8 cellular contexts compared by ENCODE assay signal in the genomic region with DNA sequence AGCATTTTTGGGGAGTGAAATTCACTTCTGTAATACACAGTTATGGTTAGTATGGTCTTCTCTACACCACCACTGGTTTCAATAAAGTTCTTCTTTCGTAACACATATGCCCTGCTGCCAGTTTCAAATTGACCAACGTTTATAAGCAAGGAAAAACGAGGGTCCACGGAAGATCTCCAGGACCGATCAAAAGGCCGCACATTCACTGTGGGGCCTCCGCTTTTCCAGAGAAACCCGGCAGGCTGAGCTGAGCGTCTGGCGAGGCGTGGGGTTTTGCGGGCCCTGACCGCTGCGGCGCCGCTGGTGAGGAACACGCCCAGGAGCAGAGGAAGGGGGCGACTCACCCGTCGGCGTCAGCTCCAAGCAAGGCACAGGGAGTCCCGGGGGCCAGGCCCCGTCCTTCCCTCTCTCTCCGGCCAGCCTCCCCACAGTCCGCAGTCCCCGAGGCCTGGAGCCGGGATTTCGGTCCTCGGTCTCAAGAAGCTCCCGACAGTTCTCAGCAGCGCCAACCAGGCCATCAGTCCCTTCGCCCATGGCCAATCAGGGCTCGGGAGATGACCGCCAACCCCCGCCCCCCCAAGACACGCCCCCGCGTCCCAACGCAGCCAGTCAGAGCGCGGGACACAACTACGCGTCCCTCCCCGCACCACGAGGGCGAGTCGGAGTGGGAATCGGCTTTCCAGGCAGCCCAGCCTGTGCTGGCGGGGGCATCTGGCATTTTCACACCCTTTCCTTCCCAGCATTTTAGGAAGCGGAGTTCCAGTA. TPM values are rescaled to one million over a fixed set of nuclear protein-coding genes. Genes with fewer than 3 reads are reported as not detected.
DNase-seq lines count a peak whose midpoint lies in the region; ATAC-seq and TF ChIP-seq lines count a peak whose summit lies in the region.

A gene with protein sequence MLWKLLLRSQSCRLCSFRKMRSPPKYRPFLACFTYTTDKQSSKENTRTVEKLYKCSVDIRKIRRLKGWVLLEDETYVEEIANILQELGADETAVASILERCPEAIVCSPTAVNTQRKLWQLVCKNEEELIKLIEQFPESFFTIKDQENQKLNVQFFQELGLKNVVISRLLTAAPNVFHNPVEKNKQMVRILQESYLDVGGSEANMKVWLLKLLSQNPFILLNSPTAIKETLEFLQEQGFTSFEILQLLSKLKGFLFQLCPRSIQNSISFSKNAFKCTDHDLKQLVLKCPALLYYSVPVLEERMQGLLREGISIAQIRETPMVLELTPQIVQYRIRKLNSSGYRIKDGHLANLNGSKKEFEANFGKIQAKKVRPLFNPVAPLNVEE (minus strand): TSS at position 522 of the 765 bp plus-strand sequence. CDS start 8,432 bp downstream, outside the sequence.

- peak within 1 kb of the TSS; percentile 86 for H3K4me2 ChIP-seq in KMS-11

- intact Hi-C loops in natural killer cell (cut with micrococcal nuclease), result loop anchor here (10.0 kb wide), 1 partner anchor 108 kb away; a partner anchor contains a TSS

- H3K9me3 Mint-ChIP-seq in natural killer cell, result no peaks in the 10 kb centered on the region

- no peaks in the 10 kb centered on the region for H3K36me3 Mint-ChIP-seq in natural killer cell

- no peaks in the 10 kb centered on the region for H3K27me3 ChIP-seq in KMS-11 (ENCODE audit: insufficient read depth, low read depth)

- peak; percentile 94 for ATAC-seq in GM21737 (IDR thresholded peaks at IDR 0.05; ENCODE audit: unreplicated experiment)
- peak; percentile 95 to 96 (median 95) for ATAC-seq in natural killer cell

- TF ChIP-seq CTCF in KMS-11 (conservative IDR thresholded peaks at IDR 0.05; ENCODE audit: low read depth, low read length) (no peak), natural killer cell (IDR thresholded peaks at IDR 0.05) (no peak)

- DNase-seq in DMS79 (lab: John Stamatoyannopoulos, UW), result peak; percentile 94
- peak; percentile 92 for DNase-seq in RKO (ENCODE audit: low spot score)
- peak; percentile 71 for DNase-seq in activated T-helper 9 cell treated with anti-CD3 and anti-CD28 coated beads, Interleukin-2, amount 50 U/mL, for 16 hours (ENCODE audit: low read depth)
- DNase-seq in fibroblast of peridontal ligament (ENCODE audit: extremely low read depth), result peak; percentile 91
- DNase-seq in natural killer cell, result peak; percentile 69
- peak; percentile 56 to 83 (median 75) for DNase-seq in stimulated activated naive CD4-positive, alpha-beta T cell (lab: John Stamatoyannopoulos, UW)

- peak within 1 kb of the TSS; percentile 76 for H2AFZ ChIP-seq in KMS-11 (ENCODE audit: low read depth)

- H3K36me3 ChIP-seq in KMS-11 (ENCODE audit: insufficient read depth), result no peaks in the 10 kb centered on the region

- H3K9ac ChIP-seq in KMS-11, result peak within 1 kb of the TSS; percentile 49; the same call in 1 of the 2 replicates

- H3K27ac ChIP-seq in KMS-11, result no peak within 1 kb of the TSS; the same call in 1 of the 2 replicates

- no peaks in the 10 kb centered on the region for H4K20me1 ChIP-seq in KMS-11 (ENCODE audit: insufficient read depth)

- H3K27ac Mint-ChIP-seq in natural killer cell, result peak within 1 kb of the TSS; percentile 92 to 97

- no peaks in the 10 kb centered on the region for H3K27me3 Mint-ChIP-seq in natural killer cell (ENCODE audit: low read depth in 2 of 2)

- peak within 1 kb of the TSS; percentile 96 for H3K4me3 Mint-ChIP-seq in natural killer cell

- H3K4me3 ChIP-seq in KMS-11 (IDR thresholded peaks at IDR 0.05; ENCODE audit: insufficient read depth, low read depth, low read length), result no peak within 1 kb of the TSS

- H3K4me1 Mint-ChIP-seq in natural killer cell, result peaks cover 24 to 50% of the 10 kb centered on the region in 2 donors

- H3K79me2 ChIP-seq in KMS-11 (ENCODE audit: insufficient read depth, low read depth), result no peaks in the 10 kb centered on the region

- H3K4me1 ChIP-seq in KMS-11 (ENCODE audit: low read depth, poor library complexity, severe bottlenecking), result peaks cover 11% of the 10 kb centered on the region

RNA-seq across cellular contexts. Expression of the gene that starts here (rescaled TPM):
- total RNA-seq in natural killer cell, result 10 to 100 TPM; 12.5 to 24.0 (median 15.1) TPM
